ENCODE assay signal across 11 cellular contexts in genomic region chr17:58323420-58324408, GRCh38. TPM values are rescaled to one million over a fixed set of nuclear protein-coding genes. Genes with fewer than 3 reads are reported as not detected.
DNase-seq lines count a peak whose midpoint lies in the region; ATAC-seq, FAIRE-seq and TF ChIP-seq lines count a peak whose summit lies in the region.
"Had no signal": no experiment of that assay in that cellular context is flagged by ENCODE, and none has a peak within 500 bp of the region (broad histone marks: within the 10 kb centered on the region; RNA-seq: fewer than 3 reads in every experiment).

No MANE protein-coding gene starts in this region.

- H3K27ac ChIP-seq in MM.1S (ENCODE audit: low read length) (no peak overlapping the region), neuronal stem cell (replicated peaks; ENCODE audit: low read length) (no peak overlapping the region), foreskin keratinocyte (no peak overlapping the region)

- no peak overlapping the region for H3K23ac ChIP-seq in neuronal stem cell (ENCODE audit: low read depth, low read length, poor library complexity)

- TF ChIP-seq CTCF in AG10803 (conservative IDR thresholded peaks at IDR 0.05; ENCODE audit: low read length), result no peak
- no peak for TF ChIP-seq CTCF in MM.1S (IDR thresholded peaks at IDR 0.05; ENCODE audit: low read length)
- no peak for TF ChIP-seq CTCF in foreskin fibroblast (IDR thresholded peaks at IDR 0.05; ENCODE audit: low read depth, low read length)
- no peak for TF ChIP-seq CTCF in foreskin keratinocyte (conservative IDR thresholded peaks at IDR 0.05)

- DNase-seq in AG10803 (ENCODE audit: low read depth), result no peak
- no peak for DNase-seq in MM.1S
- no peak for DNase-seq in foreskin fibroblast
- no peak for DNase-seq in neuronal stem cell (ENCODE audit: low spot score)
- no peak for DNase-seq in urothelium cell line (ENCODE audit: low spot score)
- no peak for DNase-seq in foreskin keratinocyte
- DNase-seq in ureter (ENCODE audit: low spot score), result no peak
- DNase-seq: Kasumi-1 had no signal

- FAIRE-seq in urothelium cell line (lab: Jason Lieb, UNC), result no peak

- no peaks in the 10 kb centered on the region for H3K9me2 ChIP-seq in MM.1S (replicated peaks; ENCODE audit: insufficient read depth, low read length)

- no peaks in the 10 kb centered on the region for H4K20me1 ChIP-seq in MM.1S (ENCODE audit: insufficient read depth, low read length)

- no peaks in the 10 kb centered on the region for H3K79me2 ChIP-seq in MM.1S (ENCODE audit: low read length)

- H2AK5ac ChIP-seq in neuronal stem cell (ENCODE audit: low read depth, low read length), result peak overlapping the region; percentile 53

- H2BK5ac ChIP-seq in neuronal stem cell (ENCODE audit: low read length), result peak overlapping the region; percentile 85

- H3K9ac ChIP-seq in MM.1S (ENCODE audit: low read length) (no peak overlapping the region), neuronal stem cell (ENCODE audit: low read depth, low read length, poor library complexity) (peak overlapping the region; percentile 74)

- H2BK15ac ChIP-seq in neuronal stem cell (ENCODE audit: low read length), result peak overlapping the region; percentile 76

- peaks cover 6% of the 10 kb centered on the region for H3K79me1 ChIP-seq in neuronal stem cell (ENCODE audit: low read depth, low read length)

- no peak overlapping the region for H4K8ac ChIP-seq in neuronal stem cell (ENCODE audit: low read depth, low read length)

- H2BK12ac ChIP-seq in neuronal stem cell (ENCODE audit: low read length), result peak overlapping the region; percentile 1

- H3F3A ChIP-seq in MM.1S (ENCODE audit: insufficient read depth, low read length), result peaks cover 31% of the 10 kb centered on the region

- H3K4me3 ChIP-seq in AG10803 (ENCODE audit: low read length) (peak overlapping the region; percentile 59), MM.1S (ENCODE audit: low read length) (no peak overlapping the region), foreskin fibroblast (ENCODE audit: low read depth in 1 of 2, low read length in 2 of 2) (peak overlapping the region; percentile 54 to 67), neuronal stem cell (ENCODE audit: low read length in 2 of 2) (peak overlapping the region in 1 of 2 donors; percentile 84)

- H3K36me3 ChIP-seq in MM.1S (replicated peaks; ENCODE audit: insufficient read depth, low read length) (no peaks in the 10 kb centered on the region), neuronal stem cell (replicated peaks in 1 of 2; ENCODE audit: control insufficient read depth in 2 of 2, insufficient read depth in 2 of 2, low read length in 2 of 2) (peaks cover 0 to 8% of the 10 kb centered on the region in 2 donors)

- WGBS in neuronal stem cell (ENCODE audit: extremely low coverage in 2 of 2, insufficient read length in 2 of 2, insufficient replicate concordance in 1 of 2), 2 donors, result no CpG with 5 or more reads among the region's 20 CpGs

- H3K4me1 ChIP-seq in MM.1S (ENCODE audit: low read length) (peaks cover 16% of the 10 kb centered on the region), neuronal stem cell (ENCODE audit: control insufficient read depth in 2 of 2, insufficient read depth in 1 of 2, low read depth in 1 of 2, low read length in 2 of 2) (peaks cover 7 to 29% of the 10 kb centered on the region in 2 donors), foreskin keratinocyte (no peaks in the 10 kb centered on the region)

- H3K9me3 ChIP-seq in MM.1S (replicated peaks; ENCODE audit: insufficient read depth, low read length) (no peaks in the 10 kb centered on the region), neuronal stem cell (replicated peaks in 1 of 2; ENCODE audit: control insufficient read depth in 2 of 2, insufficient read depth in 1 of 2, low read depth in 1 of 2, low read length in 2 of 2) (no peaks in the 10 kb centered on the region)

- H2AFZ ChIP-seq in MM.1S (ENCODE audit: low read length) (no peak overlapping the region), neuronal stem cell (ENCODE audit: low read length) (peak overlapping the region; percentile 67)

- H2BK120ac ChIP-seq in neuronal stem cell (ENCODE audit: low read depth, low read length), result no peak overlapping the region

- H3K4ac ChIP-seq in neuronal stem cell (ENCODE audit: low read length), result no peak overlapping the region

- ATAC-seq in foreskin keratinocyte (no peak), HG03025 (IDR thresholded peaks at IDR 0.05; ENCODE audit: low FRiP score, unreplicated experiment) (no peak)

- H3K27me3 ChIP-seq in MM.1S (replicated peaks; ENCODE audit: insufficient read depth, low read length) (0 out of 2 replicates have a peak, but pooled peaks cover 7% of the 10 kb centered on the region), neuronal stem cell (ENCODE audit: control insufficient read depth in 3 of 3, insufficient read depth in 3 of 3, low read depth in 1 of 3, low read length in 3 of 3) (peaks cover 0 to 29% (median 0%) of the 10 kb centered on the region in 3 experiments), foreskin keratinocyte (peaks cover 31% of the 10 kb centered on the region)

- H3K14ac ChIP-seq in neuronal stem cell (ENCODE audit: low read length), result no peak overlapping the region

- peak overlapping the region; percentile 34 for H4K91ac ChIP-seq in neuronal stem cell (ENCODE audit: low read depth, low read length, poor library complexity)

- H3K18ac ChIP-seq in neuronal stem cell (ENCODE audit: low read length), result peak overlapping the region; percentile 99

- H3K4me2 ChIP-seq in MM.1S (ENCODE audit: low read depth, low read length) (peak overlapping the region; percentile 11; the same call in 1 of the 2 replicates), neuronal stem cell (ENCODE audit: insufficient read depth, low read length, poor library complexity, severe bottlenecking) (peak overlapping the region; percentile 93)

RNA-seq across cellular contexts. Expression of gene TSPOAP1, which starts 4.9 kb away (rescaled TPM):
- polyA plus RNA-seq in neuronal stem cell (2013, experiment 1 of 2), result 26.2 TPM
- 25.2 TPM for polyA plus RNA-seq in neuronal stem cell (2013, experiment 2 of 2)
- total RNA-seq in foreskin keratinocyte (0.37 and 0.74 TPM in 2 replicates), ureter (21.0 TPM)
- polyA plus RNA-seq in foreskin keratinocyte, result 0.32 and 0.39 TPM in 2 replicates

RNA-seq across cellular contexts. Expression of gene SUPT4H1, which starts 28.3 kb away (rescaled TPM):
- 75.6 TPM for polyA plus RNA-seq in neuronal stem cell (2013, experiment 1 of 2)
- 76.4 TPM for polyA plus RNA-seq in neuronal stem cell (2013, experiment 2 of 2)
- total RNA-seq in foreskin keratinocyte, result 70.1 and 73.0 TPM in 2 replicates
- polyA plus RNA-seq in foreskin keratinocyte, result 118 and 127 TPM in 2 replicates
- 55.2 TPM for total RNA-seq in ureter

RNA-seq across cellular contexts. Expression of gene MPO, which starts 43.0 kb away (rescaled TPM):
- 0.01 TPM for polyA plus RNA-seq in neuronal stem cell (2013, experiment 1 of 2)
- not detected for polyA plus RNA-seq in neuronal stem cell (2013, experiment 2 of 2)
- total RNA-seq in foreskin keratinocyte (not detected in 2 replicates), ureter (0.23 TPM)
- not detected in 2 replicates for polyA plus RNA-seq in foreskin keratinocyte
- total RNA-seq: Daoy; T-helper 2 cell treated with Interferon-gamma antibody and Interleukin-4, amounts not matched to agents 100 ng/mL and 5 ng/mL, for 36 hours had no signal

Comparison
In these comparisons a context has a peak if more than half of its experiments do, and no peak if none do; other contexts are left out.
1. RNA of gene TSPOAP1, which starts 4.9 kb away (total RNA-seq): 21.0 TPM in ureter (single experiment); 0.37 to 0.74 TPM in foreskin keratinocyte; every median in the first group is over 10 times any median in the second.